ENCODE assay signal across 19 cellular contexts in the genomic region with DNA sequence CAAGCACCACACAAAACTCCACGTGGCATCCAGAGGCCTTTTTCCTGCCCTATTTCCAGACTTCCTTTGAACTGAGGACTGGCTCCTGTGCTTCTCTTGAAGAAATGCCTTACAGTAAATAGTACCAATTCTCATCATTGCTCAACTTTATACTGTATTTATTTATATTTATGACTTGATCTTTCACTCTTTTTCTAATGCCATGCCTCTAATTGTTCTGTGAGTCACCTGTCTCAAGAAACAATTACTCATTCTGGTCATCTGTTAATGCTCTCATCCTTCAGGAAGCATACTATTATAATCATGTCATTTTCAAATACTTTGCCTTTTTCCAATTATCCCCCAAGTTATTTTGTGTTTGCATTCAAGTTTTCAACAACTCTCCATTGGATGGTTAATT.
A peak's percentile ranks its signal among the peaks of the same experiment; 100 is the strongest.
DNase-seq lines count a peak whose midpoint lies in the region; ATAC-seq and TF ChIP-seq lines count a peak whose summit lies in the region.
"Had no signal": no experiment of that assay in that cellular context is flagged by ENCODE, and none has a peak within 500 bp of the region (broad histone marks: within the 10 kb centered on the region; RNA-seq: fewer than 3 reads in every experiment).

No MANE protein-coding gene starts in this region.

- POLR2A ChIA-PET in activated CD8-positive, alpha-beta T cell treated with anti-CD3 and anti-CD28 coated beads, Interleukin-2, amount 10 ng/mL, durations not matched to agents 7 days and 5 days (lab: Charles Lee): no interaction called here

- H2BK120ac ChIP-seq in trophoblast cell (ENCODE audit: insufficient read depth, low read length, poor library complexity): no peak overlapping the region

- H2BK12ac ChIP-seq in trophoblast cell (ENCODE audit: low read length): no peak overlapping the region

- H3K27ac ChIP-seq in GM23248 (no peak overlapping the region; the same call in 1 of the 2 replicates), foreskin keratinocyte (peak overlapping the region; percentile 30), trophoblast cell (ENCODE audit: low read depth, low read length) (no peak overlapping the region)
- H3K27ac ChIP-seq: A549, BLaER1, KMS-11, Peyer's patch had no signal

- DNase-seq in A172 (ENCODE audit: low spot score) (peak; percentile 66), GM23248 (peak; percentile 71), astrocyte of the spinal cord (ENCODE audit: low read depth, low spot score) (peak; percentile 6), foreskin keratinocyte (peak in 1 of 2 donors; percentile 57), SW480 (ENCODE audit: low spot score) (no peak), trophoblast cell (no peak)
- DNase-seq in activated CD8-positive, alpha-beta T cell treated with anti-CD3 and anti-CD28 coated beads, Interleukin-2, amount 10 ng/mL, durations not matched to agents 7 days and 5 days: no peak
- no peak for DNase-seq in activated naive CD8-positive, alpha-beta T cell treated with anti-CD3 and anti-CD28 coated beads for 36 hours
- DNase-seq: CD4-positive, alpha-beta memory T cell; EL; NCI-H1048; NCI-H146; NCI-H2081 treated with DMSO at 0.1 percent for 48 hours; Peyer's patch; SHP77 had no signal

- no peak overlapping the region for H3K18ac ChIP-seq in trophoblast cell (ENCODE audit: low read length)

- peaks cover 20% of the 10 kb centered on the region for H3K4me1 ChIP-seq in GM23248 (ENCODE audit: insufficient read depth)
- H3K4me1 ChIP-seq in foreskin keratinocyte: peaks cover 13% of the 10 kb centered on the region
- H3K4me1 ChIP-seq in trophoblast cell (ENCODE audit: control insufficient read depth in 1 of 2, insufficient read depth in 2 of 2, low read length in 2 of 2): peaks cover 0 to 4% of the 10 kb centered on the region in 2 experiments
- H3K4me1 ChIP-seq: BLaER1, Peyer's patch had no signal

- H2AK5ac ChIP-seq in trophoblast cell (ENCODE audit: low read length): no peak overlapping the region

- no peaks in the 10 kb centered on the region for H4K20me1 ChIP-seq in GM23248 (ENCODE audit: insufficient read depth)
- H4K20me1 ChIP-seq: BLaER1 had no signal

- no peaks in the 10 kb centered on the region for H3K27me3 Mint-ChIP-seq in activated CD8-positive, alpha-beta T cell treated with anti-CD3 and anti-CD28 coated beads, Interleukin-2, amount 10 ng/mL, durations not matched to agents 7 days and 5 days (ENCODE audit: low read depth)
- H3K27me3 Mint-ChIP-seq in activated naive CD8-positive, alpha-beta T cell treated with anti-CD3 and anti-CD28 coated beads for 36 hours: peaks cover 5% of the 10 kb centered on the region

- H3K79me1 ChIP-seq in trophoblast cell (ENCODE audit: low read length): no peaks in the 10 kb centered on the region

- H3K36me3 ChIP-seq in GM23248 (ENCODE audit: low read depth): no peaks in the 10 kb centered on the region
- H3K36me3 ChIP-seq in trophoblast cell (ENCODE audit: control insufficient read depth in 1 of 2, insufficient read depth in 2 of 2, low read length in 2 of 2): no peaks in the 10 kb centered on the region
- H3K36me3 ChIP-seq: BLaER1, Peyer's patch had no signal

- H4K91ac ChIP-seq in trophoblast cell (ENCODE audit: low read depth, low read length): no peak overlapping the region

- no peak overlapping the region for H4K8ac ChIP-seq in trophoblast cell (ENCODE audit: low read depth, low read length)

- H3K9me2 ChIP-seq in GM23248 (ENCODE audit: insufficient read depth): no peaks in the 10 kb centered on the region

- H3F3A ChIP-seq in GM23248 (ENCODE audit: insufficient read depth): peaks cover 14% of the 10 kb centered on the region; the same call in 1 of the 2 replicates

- H3K4ac ChIP-seq in trophoblast cell (ENCODE audit: low read depth, low read length): no peak overlapping the region

- H3K23ac ChIP-seq in trophoblast cell (ENCODE audit: low read length): no peak overlapping the region

- WGBS in GM23248 (ENCODE audit: low coverage in 1 of 2, low lambda C conversion rate in 2 of 2, missing lambda C conversion rate in 2 of 2), 2 experiments: 0 to 3% methylated on average over 1 of the region's 1 CpG
- WGBS in trophoblast cell (ENCODE audit: extremely low coverage, insufficient coverage, insufficient read length): no CpG with 5 or more reads among the region's 1 CpG

- peak overlapping the region; percentile 3 for H3K4me2 ChIP-seq in GM23248 (ENCODE audit: unreplicated experiment)
- H3K4me2 ChIP-seq in trophoblast cell (ENCODE audit: low read length): no peak overlapping the region
- H3K4me2 ChIP-seq: A549, BLaER1, KMS-11 had no signal

- no peak overlapping the region for H3K9ac ChIP-seq in GM23248
- no peak overlapping the region for H3K9ac ChIP-seq in trophoblast cell (ENCODE audit: low read length)
- H3K9ac ChIP-seq: BLaER1, KMS-11 had no signal

- CTCF ChIA-PET in activated CD8-positive, alpha-beta T cell treated with anti-CD3 and anti-CD28 coated beads, Interleukin-2, amount 10 ng/mL, durations not matched to agents 7 days and 5 days (lab: Charles Lee): no interaction called here

- H3K14ac ChIP-seq in trophoblast cell (ENCODE audit: low read length): no peak overlapping the region

- peak; percentile 34 for ATAC-seq in foreskin keratinocyte
- no peak for ATAC-seq in activated CD8-positive, alpha-beta T cell treated with anti-CD3 and anti-CD28 coated beads, Interleukin-2, amount 10 ng/mL, durations not matched to agents 7 days and 5 days
- ATAC-seq: A549, SK-N-SH treated with all-trans-retinoic acid at 6 μM for 48 hours had no signal

- no peaks in the 10 kb centered on the region for H3K27me3 ChIP-seq in GM23248 (replicated peaks; ENCODE audit: insufficient read depth)
- no peaks in the 10 kb centered on the region for H3K27me3 ChIP-seq in foreskin keratinocyte
- H3K27me3 ChIP-seq in trophoblast cell (ENCODE audit: insufficient read depth, low read length): no peaks in the 10 kb centered on the region
- H3K27me3 ChIP-seq: BLaER1, Peyer's patch had no signal

- H2AFZ ChIP-seq in GM23248: no peak overlapping the region
- H2AFZ ChIP-seq in trophoblast cell (ENCODE audit: insufficient read depth, low read length, poor library complexity): no peak overlapping the region

- no peaks in the 10 kb centered on the region for H3K36me3 Mint-ChIP-seq in activated CD8-positive, alpha-beta T cell treated with anti-CD3 and anti-CD28 coated beads, Interleukin-2, amount 10 ng/mL, durations not matched to agents 7 days and 5 days (ENCODE audit: low read depth)
- no peaks in the 10 kb centered on the region for H3K36me3 Mint-ChIP-seq in activated naive CD8-positive, alpha-beta T cell treated with anti-CD3 and anti-CD28 coated beads for 36 hours
- H3K36me3 Mint-ChIP-seq: CD4-positive, alpha-beta memory T cell had no signal

- H3K4me3 Mint-ChIP-seq in activated CD8-positive, alpha-beta T cell treated with anti-CD3 and anti-CD28 coated beads, Interleukin-2, amount 10 ng/mL, durations not matched to agents 7 days and 5 days: no peak overlapping the region
- no peak overlapping the region for H3K4me3 Mint-ChIP-seq in activated naive CD8-positive, alpha-beta T cell treated with anti-CD3 and anti-CD28 coated beads for 36 hours
- H3K4me3 Mint-ChIP-seq: CD4-positive, alpha-beta memory T cell had no signal

- H3K79me2 ChIP-seq in GM23248 (ENCODE audit: insufficient read depth): no peaks in the 10 kb centered on the region
- no peaks in the 10 kb centered on the region for H3K79me2 ChIP-seq in trophoblast cell (ENCODE audit: control insufficient read depth, insufficient read depth, low read length, poor library complexity)

- no peak overlapping the region for H3K4me3 ChIP-seq in GM23248
- H3K4me3 ChIP-seq in astrocyte of the spinal cord (ENCODE audit: low read depth, low read length): no peak overlapping the region
- H3K4me3 ChIP-seq in trophoblast cell (ENCODE audit: low read depth, low read length): no peak overlapping the region
- H3K4me3 ChIP-seq: A549, BLaER1, Peyer's patch had no signal

- TF ChIP-seq CTCF in astrocyte of the spinal cord (IDR thresholded peaks at IDR 0.05; ENCODE audit: low read depth, low read length) (no peak), foreskin keratinocyte (conservative IDR thresholded peaks at IDR 0.05) (no peak)

- no peak overlapping the region for H2BK5ac ChIP-seq in trophoblast cell (ENCODE audit: low read depth, low read length, poor library complexity)

- no peaks in the 10 kb centered on the region for H3K4me1 Mint-ChIP-seq in activated CD8-positive, alpha-beta T cell treated with anti-CD3 and anti-CD28 coated beads, Interleukin-2, amount 10 ng/mL, durations not matched to agents 7 days and 5 days (ENCODE audit: low read depth)
- H3K4me1 Mint-ChIP-seq in activated naive CD8-positive, alpha-beta T cell treated with anti-CD3 and anti-CD28 coated beads for 36 hours: no peaks in the 10 kb centered on the region
- H3K4me1 Mint-ChIP-seq: CD4-positive, alpha-beta memory T cell had no signal

- H3K9me3 ChIP-seq in GM23248 (ENCODE audit: low read depth): no peaks in the 10 kb centered on the region
- no peaks in the 10 kb centered on the region for H3K9me3 ChIP-seq in trophoblast cell (ENCODE audit: insufficient read depth, low read depth, low read length)
- H3K9me3 ChIP-seq: BLaER1, Peyer's patch had no signal

- H4K12ac ChIP-seq in trophoblast cell (ENCODE audit: low read depth, low read length): no peak overlapping the region

- no peak overlapping the region for H3K27ac Mint-ChIP-seq in activated CD8-positive, alpha-beta T cell treated with anti-CD3 and anti-CD28 coated beads, Interleukin-2, amount 10 ng/mL, durations not matched to agents 7 days and 5 days
- no peak overlapping the region for H3K27ac Mint-ChIP-seq in activated naive CD8-positive, alpha-beta T cell treated with anti-CD3 and anti-CD28 coated beads for 36 hours
- H3K27ac Mint-ChIP-seq: CD4-positive, alpha-beta memory T cell had no signal

- no peaks in the 10 kb centered on the region for H3K9me3 Mint-ChIP-seq in activated CD8-positive, alpha-beta T cell treated with anti-CD3 and anti-CD28 coated beads, Interleukin-2, amount 10 ng/mL, durations not matched to agents 7 days and 5 days (ENCODE audit: insufficient read depth)
- no peaks in the 10 kb centered on the region for H3K9me3 Mint-ChIP-seq in activated naive CD8-positive, alpha-beta T cell treated with anti-CD3 and anti-CD28 coated beads for 36 hours

- in situ Hi-C loops in GM23248 (cut with MboI): no loop called here
- in situ Hi-C loops in astrocyte of the spinal cord (cut with HindIII; ENCODE audit: low sequenced_read_pairs): no loop called here

Comparison
In these comparisons a context has a peak if more than half of its experiments do, and no peak if none do; other contexts are left out.
1. DNase-seq: peak in A172 (single experiment), GM23248 (single experiment) and astrocyte of the spinal cord (single experiment); none in activated CD8-positive, alpha-beta T cell treated with anti-CD3 and anti-CD28 coated beads, Interleukin-2, amount 10 ng/mL, durations not matched to agents 7 days and 5 days (single experiment), SW480 (single experiment), activated naive CD8-positive, alpha-beta T cell treated with anti-CD3 and anti-CD28 coated beads for 36 hours (single experiment) and trophoblast cell (0 of 2).